15 cellular contexts compared by ENCODE assay signal in the genomic region with DNA sequence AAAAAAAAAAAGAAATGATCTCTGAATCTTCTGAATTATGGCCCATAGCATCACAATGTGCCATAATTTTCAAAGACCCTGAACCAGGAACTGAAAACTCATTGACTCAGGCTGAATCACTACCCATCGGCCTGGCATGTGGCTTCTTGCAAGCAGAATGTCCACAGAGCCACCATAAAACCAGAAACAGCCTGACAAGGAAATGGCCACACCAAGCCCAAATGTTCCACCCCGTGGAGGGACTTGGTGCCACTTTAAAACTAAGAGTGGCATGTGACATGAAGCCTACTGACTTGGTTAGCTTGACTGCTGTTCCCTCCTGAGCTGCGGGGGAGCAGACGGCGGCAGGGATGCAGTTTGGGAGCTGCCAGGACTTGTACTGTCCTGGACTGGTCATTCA.
DNase-seq lines count a peak whose midpoint lies in the region; ATAC-seq and TF ChIP-seq lines count a peak whose summit lies in the region.
"Had no signal": no experiment of that assay in that cellular context is flagged by ENCODE, and none has a peak within 500 bp of the region (broad histone marks: within the 10 kb centered on the region; RNA-seq: fewer than 3 reads in every experiment).

No MANE protein-coding gene starts in this region.

- H3K27ac ChIP-seq in VCaP (peak overlapping the region; percentile 100), transverse colon (peak overlapping the region; percentile 45 to 68 (median 66))
- H3K27ac ChIP-seq in CD8-positive, alpha-beta T cell (ENCODE audit: low read depth, low read length) = no peak overlapping the region
- H3K27ac ChIP-seq: HL-60 had no signal

- peaks cover 49% of the 10 kb centered on the region for H3K36me3 Mint-ChIP-seq in CD8-positive, alpha-beta T cell

- TF ChIP-seq POLR2A in transverse colon (IDR thresholded peaks at IDR 0.05) = no peak

- no peak for TF ChIP-seq EP300 in transverse colon (IDR thresholded peaks at IDR 0.05; ENCODE audit: low read depth)

- CTCF ChIA-PET in CD8-positive, alpha-beta T cell (lab: Charles Lee) = interaction anchor here (1.1 to 5.1 kb wide), 4 partner anchors 17 to 54 kb away, joined by 3 to 16 read pairs (median 10); no protein-coding TSS in a partner anchor

- in situ Hi-C loops in transverse colon (cut with MboI; ENCODE audit: low pct_ligation_motif_present in 1 of 4, low pct_unique_long_range_greater_than_20kb in 1 of 4, low sequenced_read_pairs in 3 of 4) = loop anchor here in 1 of 4 donors (25.0 kb wide), 1 partner anchor 140 kb away; a partner anchor contains a TSS

- no peak overlapping the region for H3K27ac Mint-ChIP-seq in CD8-positive, alpha-beta T cell

- H3K9me3 Mint-ChIP-seq in CD8-positive, alpha-beta T cell = no peaks in the 10 kb centered on the region
- H3K9me3 Mint-ChIP-seq: activated naive CD4-positive, alpha-beta T cell treated with anti-CD3 and anti-CD28 coated beads, Interleukin-2, amount 50 U/mL, for 72 hours had no signal

- ATAC-seq in Right ventricle myocardium inferior = no peak
- ATAC-seq in CD8-positive, alpha-beta T cell = no peak
- no peak for ATAC-seq in GM19351 (IDR thresholded peaks at IDR 0.05; ENCODE audit: unreplicated experiment)

- H3K4me1 ChIP-seq in transverse colon = peaks cover 35 to 91% (median 66%) of the 10 kb centered on the region in 4 donors
- peaks cover 23% of the 10 kb centered on the region for H3K4me1 ChIP-seq in CD8-positive, alpha-beta T cell (ENCODE audit: insufficient read depth, low read length)

- intact Hi-C loops in cardiac septum (cut with DNase I) = no loop called here
- intact Hi-C loops in Right ventricle myocardium inferior (cut with DNase I) = no loop called here
- intact Hi-C loops in transverse colon (cut with DNase I; ENCODE audit: low total_unique reads) = no loop called here
- intact Hi-C loops in CD8-positive, alpha-beta T cell (cut with DNase I, micrococcal nuclease) = no loop called here

- 68 to 75% methylated on average over 4 to 5 of the region's 5 CpGs for WGBS in transverse colon (ENCODE audit: low coverage in 1 of 2), 2 donors

- TF ChIP-seq CTCF in VCaP (conservative IDR thresholded peaks at IDR 0.05) (no peak), transverse colon (IDR thresholded peaks at IDR 0.05) (no peak)
- no peak for TF ChIP-seq CTCF in CD8-positive, alpha-beta T cell (IDR thresholded peaks at IDR 0.05)

- H3K4me3 Mint-ChIP-seq in CD8-positive, alpha-beta T cell = no peak overlapping the region

- H3K36me3 ChIP-seq in transverse colon = no peaks in the 10 kb centered on the region
- no peaks in the 10 kb centered on the region for H3K36me3 ChIP-seq in CD8-positive, alpha-beta T cell (ENCODE audit: insufficient read depth, low read length)
- H3K36me3 ChIP-seq: thyroid gland had no signal

- peaks cover 67% of the 10 kb centered on the region for H3K4me1 Mint-ChIP-seq in CD8-positive, alpha-beta T cell (ENCODE audit: low read depth)

- DNase-seq in cardiac septum (ENCODE audit: low spot score) = peak; percentile 74
- no peak for DNase-seq in Right ventricle myocardium inferior (ENCODE audit: missing footprints)
- peak; percentile 90 for DNase-seq in kidney tubule cell (ENCODE audit: low spot score)
- peak; percentile 35 for DNase-seq in transverse colon
- DNase-seq in GOT3 (lab: John Stamatoyannopoulos, UW) = no peak
- no peak for DNase-seq in CD8-positive, alpha-beta T cell
- DNase-seq: activated CD4-positive, CD25-positive, alpha-beta regulatory T cell; NCI-H1930; occipital lobe; stimulated activated CD4-positive, alpha-beta T cell treated with anti-CD3 and anti-CD28 coated beads, Interleukin-4, amount 100 ng/mL, for 4 hours; thyroid gland had no signal

- H3K27me3 ChIP-seq in transverse colon = no peaks in the 10 kb centered on the region
- H3K27me3 ChIP-seq in CD8-positive, alpha-beta T cell (ENCODE audit: insufficient read depth, low read length) = no peaks in the 10 kb centered on the region
- H3K27me3 ChIP-seq: thyroid gland had no signal

- no peaks in the 10 kb centered on the region for H3K9me3 ChIP-seq in transverse colon
- H3K9me3 ChIP-seq in CD8-positive, alpha-beta T cell (ENCODE audit: low read length) = no peaks in the 10 kb centered on the region
- H3K9me3 ChIP-seq: thyroid gland had no signal

- POLR2A ChIA-PET in CD8-positive, alpha-beta T cell (lab: Charles Lee) = interaction anchor here (1.0 kb wide), 1 partner anchor 53 kb away, joined by 5 read pairs; no protein-coding TSS in a partner anchor

- no peak overlapping the region for H3K4me3 ChIP-seq in transverse colon
- no peak overlapping the region for H3K4me3 ChIP-seq in CD8-positive, alpha-beta T cell (ENCODE audit: low read depth, low read length)
- H3K4me3 ChIP-seq: thyroid gland had no signal

- H3K27me3 Mint-ChIP-seq in CD8-positive, alpha-beta T cell (ENCODE audit: low read depth) = no peaks in the 10 kb centered on the region

Comparison
In these comparisons a context has a peak if more than half of its experiments do, and no peak if none do; other contexts are left out.
1. DNase-seq: peak in cardiac septum (single experiment), kidney tubule cell (single experiment) and transverse colon (single experiment); none in Right ventricle myocardium inferior (single experiment), GOT3 (single experiment) and CD8-positive, alpha-beta T cell (0 of 7).